8 cellular contexts compared by ENCODE assay signal in the genomic region with DNA sequence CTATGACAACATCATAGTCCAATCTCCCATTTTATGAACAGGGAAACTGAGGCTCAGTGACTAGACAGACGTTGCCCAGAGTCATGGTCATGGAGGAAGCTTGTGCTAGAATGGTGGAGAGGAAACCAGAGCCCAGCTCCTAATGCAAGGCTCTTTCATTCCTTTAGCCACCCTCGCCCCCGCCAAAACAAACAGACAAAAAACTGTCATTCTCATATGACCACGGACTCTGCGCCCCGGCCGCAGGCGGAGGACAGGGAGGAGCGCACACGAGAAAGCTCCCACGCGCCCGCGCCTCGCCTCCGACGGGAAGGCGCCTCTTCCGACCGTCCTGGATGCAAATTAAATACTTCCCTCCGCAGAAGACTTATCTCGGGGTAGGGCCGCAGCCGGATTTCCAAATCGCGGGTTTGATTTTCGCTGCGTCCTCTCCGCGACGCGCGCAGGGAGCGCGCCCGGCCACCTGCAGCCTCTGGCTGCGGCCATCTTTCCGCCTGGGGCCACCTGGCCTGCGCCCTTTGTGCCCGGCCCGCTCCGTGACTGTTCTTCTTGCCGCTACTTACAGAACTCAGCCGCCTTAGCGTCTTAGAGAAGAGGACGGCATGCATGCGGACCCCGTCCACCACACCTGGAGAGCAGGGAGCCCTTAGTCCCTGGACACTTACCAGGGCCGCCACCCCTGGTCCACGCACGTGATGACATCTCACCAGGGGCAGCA. TPM values are rescaled to one million over a fixed set of nuclear protein-coding genes. Genes with fewer than 3 reads are reported as not detected.
A peak's percentile ranks its signal among the peaks of the same experiment; 100 is the strongest.
DNase-seq lines count a peak whose midpoint lies in the region; ATAC-seq, FAIRE-seq and TF ChIP-seq lines count a peak whose summit lies in the region.

No MANE protein-coding gene starts in this region.

- no peaks in the 10 kb centered on the region for H3K36me3 ChIP-seq in pancreas

- peak overlapping the region in 3 of 4 donors; percentile 55 to 83 (median 82) for H3K27ac ChIP-seq in pancreas

- no peaks in the 10 kb centered on the region for H3K9me3 ChIP-seq in pancreas

- ATAC-seq in HG02970 (IDR thresholded peaks at IDR 0.05; ENCODE audit: low FRiP score, unreplicated experiment) (peak; percentile 26), pancreas (peak; percentile 14 to 40 (median 28))

- H3K4me1 ChIP-seq in pancreas = peaks cover 0 to 7% (median 5%) of the 10 kb centered on the region in 3 donors

- no peaks in the 10 kb centered on the region for H3K27me3 ChIP-seq in pancreas

- intact Hi-C loops in pancreas (cut with DNase I) = no loop called here

- TF ChIP-seq CTCF in pancreas (IDR thresholded peaks at IDR 0.05) = no peak

- FAIRE-seq in pancreas (lab: Jason Lieb, UNC) = no peak

- 17% methylated on average over 51 of the region's 51 CpGs for WGBS in pancreas, 2 donors

- H3K4me3 ChIP-seq in pancreas = peak overlapping the region; percentile 46 to 77 (median 66)

- DNase-seq in NCI-H345 (lab: John Stamatoyannopoulos, UW) = peak; percentile 23
- DNase-seq in NCI-H345 treated with DMSO at 0.1 percent for 48 hours (lab: John Stamatoyannopoulos, UW; ENCODE audit: unreplicated experiment) = no peak
- DNase-seq in NOMO-1 (lab: John Stamatoyannopoulos, UW; ENCODE audit: unreplicated experiment in 2 of 2) = peak; percentile 75 to 77
- peak; percentile 79 for DNase-seq in activated effector memory CD4-positive, alpha-beta T cell treated with anti-CD3 and anti-CD28 coated beads, Interleukin-2, amount 50 U/mL, for 16 hours
- peak; percentile 72 for DNase-seq in germinal center (ENCODE audit: low spot score)
- peak; percentile 17 to 78 (median 46) for DNase-seq in pancreas
- no peak for DNase-seq in cortex of kidney (lab: John Stamatoyannopoulos, UW)

RNA-seq across cellular contexts. Expression of gene ATP13A3, which starts 0.6 kb away (rescaled TPM):
- total RNA-seq in pancreas = 10 to 100 TPM; 17.9 to 66.6 (median 28.9) TPM
- polyA plus RNA-seq in pancreas = 10 to 100 TPM in 1 of 2 donors, 1 to 10 TPM in 1; 9.3 to 17.6 TPM

Comparison
In these comparisons a context has a peak if more than half of its experiments do, and no peak if none do; other contexts are left out.
1. DNase-seq: peak in NCI-H345 (single experiment), NOMO-1 (2 of 2), activated effector memory CD4-positive, alpha-beta T cell treated with anti-CD3 and anti-CD28 coated beads, Interleukin-2, amount 50 U/mL, for 16 hours (single experiment), germinal center (single experiment) and pancreas (6 of 6); none in NCI-H345 treated with DMSO at 0.1 percent for 48 hours (single experiment) and cortex of kidney (single experiment).